Comparison of ENCODE assay signal across 8 cellular contexts in genomic region chr16:12546918-12547607, GRCh38.
DNase-seq lines count a peak whose midpoint lies in the region; ATAC-seq and FAIRE-seq lines count a peak whose summit lies in the region.

No MANE protein-coding gene starts in this region.

- FAIRE-seq in GM19239 (lab: Jason Lieb, UNC), result peak; percentile 89

- peak; percentile 30 for DNase-seq in EH (ENCODE audit: low read depth)
- DNase-seq in GM19239 (ENCODE audit: insufficient read length, low spot score), result peak; percentile 47
- DNase-seq in SKM-1 treated with dmso at 0.1 percent for 144 hours (lab: John Stamatoyannopoulos, UW; ENCODE audit: unreplicated experiment), result peak; percentile 47
- no peak for DNase-seq in NCI-H1092 (lab: John Stamatoyannopoulos, UW)
- DNase-seq in hypothalamus (lab: John Stamatoyannopoulos, UW), result no peak
- no peak for DNase-seq in COLO668 (lab: John Stamatoyannopoulos, UW; ENCODE audit: unreplicated experiment)

- peak; percentile 69 for ATAC-seq in HG02981 (IDR thresholded peaks at IDR 0.05; ENCODE audit: unreplicated experiment)
- ATAC-seq in GM19467 (IDR thresholded peaks at IDR 0.05; ENCODE audit: unreplicated experiment), result no peak

Comparison
In these comparisons a context has a peak if more than half of its experiments do, and no peak if none do; other contexts are left out.
1. DNase-seq: peak in EH (single experiment), GM19239 (single experiment) and SKM-1 treated with dmso at 0.1 percent for 144 hours (single experiment); none in NCI-H1092 (single experiment), hypothalamus (0 of 51) and COLO668 (single experiment).